Comparison of ENCODE assay signal across 8 cellular contexts in genomic region chr5:154714271-154714986, GRCh38. TPM values are rescaled to one million over a fixed set of nuclear protein-coding genes. Genes with fewer than 3 reads are reported as not detected.
DNase-seq lines count a peak whose midpoint lies in the region; ATAC-seq, FAIRE-seq and TF ChIP-seq lines count a peak whose summit lies in the region.

No MANE protein-coding gene starts in this region.

- CTCF ChIA-PET in activated CD8-positive, alpha-beta T cell treated with anti-CD3 and anti-CD28 coated beads for 36 hours (lab: Charles Lee) = interaction anchor here (1.0 to 1.7 kb wide), 6 partner anchors 15 to 193 kb away, joined by 3 to 5 read pairs (median 4); no protein-coding TSS in a partner anchor

- TF ChIP-seq CTCF in C4-2B (conservative IDR thresholded peaks at IDR 0.05) (no peak), lower lobe of right lung (IDR thresholded peaks at IDR 0.05) (no peak), D721Med (IDR thresholded peaks at IDR 0.05; ENCODE audit: insufficient read depth, missing control alignments) (no peak), psoas muscle (IDR thresholded peaks at IDR 0.05) (no peak), BE2C (IDR thresholded peaks at IDR 0.05; ENCODE audit: low read depth, low read length) (no peak)
- no peak for TF ChIP-seq CTCF in activated CD8-positive, alpha-beta T cell treated with anti-CD3 and anti-CD28 coated beads for 36 hours (IDR thresholded peaks at IDR 0.05)

- peak; percentile 84 for ATAC-seq in HG03432 (IDR thresholded peaks at IDR 0.05; ENCODE audit: unreplicated experiment)
- peak; percentile 80 for ATAC-seq in activated CD8-positive, alpha-beta T cell treated with anti-CD3 and anti-CD28 coated beads for 36 hours
- ATAC-seq in lower lobe of right lung = peak; percentile 89 to 90
- no peak for ATAC-seq in psoas muscle

- no peak overlapping the region for H3K4me3 Mint-ChIP-seq in activated CD8-positive, alpha-beta T cell treated with anti-CD3 and anti-CD28 coated beads for 36 hours

- DNase-seq in GM19239 (ENCODE audit: insufficient read length, low spot score) (peak; percentile 34), lower lobe of right lung (peak; percentile 53), D721Med (ENCODE audit: insufficient read length, low spot score) (no peak), psoas muscle (no peak), BE2C (no peak)
- peak; percentile 15 for DNase-seq in activated CD8-positive, alpha-beta T cell treated with anti-CD3 and anti-CD28 coated beads for 36 hours

- POLR2A ChIA-PET in activated CD8-positive, alpha-beta T cell treated with anti-CD3 and anti-CD28 coated beads for 36 hours (lab: Charles Lee) = interaction anchor here (0.7 to 1.2 kb wide), 3 partner anchors 22 to 149 kb away, joined by 3 read pairs; no protein-coding TSS in a partner anchor

- no peak overlapping the region for H3K27ac Mint-ChIP-seq in activated CD8-positive, alpha-beta T cell treated with anti-CD3 and anti-CD28 coated beads for 36 hours

- peaks cover 7% of the 10 kb centered on the region for H3K4me1 Mint-ChIP-seq in activated CD8-positive, alpha-beta T cell treated with anti-CD3 and anti-CD28 coated beads for 36 hours (ENCODE audit: low read depth)

- no peaks in the 10 kb centered on the region for H3K9me3 Mint-ChIP-seq in activated CD8-positive, alpha-beta T cell treated with anti-CD3 and anti-CD28 coated beads for 36 hours

- H3K9me3 ChIP-seq in lower lobe of right lung = no peaks in the 10 kb centered on the region
- H3K9me3 ChIP-seq in psoas muscle = no peaks in the 10 kb centered on the region
- H3K9me3 ChIP-seq in BE2C = no peaks in the 10 kb centered on the region

- H3K27me3 Mint-ChIP-seq in activated CD8-positive, alpha-beta T cell treated with anti-CD3 and anti-CD28 coated beads for 36 hours = no peaks in the 10 kb centered on the region

- intact Hi-C loops in activated CD8-positive, alpha-beta T cell treated with anti-CD3 and anti-CD28 coated beads for 36 hours (cut with micrococcal nuclease) = no loop called here
- intact Hi-C loops in lower lobe of right lung (cut with DNase I) = no loop called here
- intact Hi-C loops in psoas muscle (cut with DNase I) = no loop called here

- WGBS in psoas muscle, 3 donors = 78 to 85% (median 83%) methylated on average over 10 of the region's 10 CpGs

- H3K27me3 ChIP-seq in lower lobe of right lung (ENCODE audit: low read depth) = no peaks in the 10 kb centered on the region
- no peaks in the 10 kb centered on the region for H3K27me3 ChIP-seq in psoas muscle (ENCODE audit: insufficient read depth in 3 of 3, low read length in 2 of 3)
- H3K27me3 ChIP-seq in BE2C = no peaks in the 10 kb centered on the region

- H3K36me3 ChIP-seq in lower lobe of right lung (no peaks in the 10 kb centered on the region), psoas muscle (ENCODE audit: insufficient read depth in 1 of 2, low read depth in 1 of 2) (no peaks in the 10 kb centered on the region), BE2C (no peaks in the 10 kb centered on the region)

- H3K36me3 Mint-ChIP-seq in activated CD8-positive, alpha-beta T cell treated with anti-CD3 and anti-CD28 coated beads for 36 hours (ENCODE audit: low read depth) = no peaks in the 10 kb centered on the region

- peaks cover 16% of the 10 kb centered on the region for H3K4me1 ChIP-seq in lower lobe of right lung
- peaks cover 25% of the 10 kb centered on the region for H3K4me1 ChIP-seq in psoas muscle
- H3K4me1 ChIP-seq in BE2C = no peaks in the 10 kb centered on the region

- H3K4me3 ChIP-seq in lower lobe of right lung = peak overlapping the region; percentile 25
- H3K4me3 ChIP-seq in psoas muscle = no peak overlapping the region
- no peak overlapping the region for H3K4me3 ChIP-seq in BE2C (ENCODE audit: low read depth, low read length)

- FAIRE-seq in GM19239 (lab: Jason Lieb, UNC) = peak; percentile 23
- no peak for FAIRE-seq in D721Med (lab: Jason Lieb, UNC)

- peak overlapping the region; percentile 17; the same call in 1 of the 2 replicates for H3K27ac ChIP-seq in C4-2B
- H3K27ac ChIP-seq in lower lobe of right lung = peak overlapping the region; percentile 71
- H3K27ac ChIP-seq in psoas muscle = no peak overlapping the region

RNA-seq across cellular contexts. Expression of gene LARP1, which starts 40.7 kb away (rescaled TPM):
- total RNA-seq in activated CD8-positive, alpha-beta T cell treated with anti-CD3 and anti-CD28 coated beads for 36 hours = 100 to 1,000 TPM; 214 to 218 TPM
- total RNA-seq in lower lobe of right lung = 143 TPM
- total RNA-seq in psoas muscle = 100 to 1,000 TPM; 105 to 173 (median 162) TPM
- 100 to 1,000 TPM in 1 of 3 donors, 10 to 100 TPM in 2; 34.1 to 108 (median 48.4) TPM for polyA plus RNA-seq in psoas muscle
- polyA plus RNA-seq in BE2C (2012; ENCODE audit: insufficient read depth, insufficient read length, low read depth) = 265 TPM

Comparison
In these comparisons a context has a peak if more than half of its experiments do, and no peak if none do; other contexts are left out.
1. DNase-seq: peak in GM19239 (single experiment), activated CD8-positive, alpha-beta T cell treated with anti-CD3 and anti-CD28 coated beads for 36 hours (single experiment) and lower lobe of right lung (single experiment); none in D721Med (single experiment), psoas muscle (0 of 2) and BE2C (single experiment).
2. ATAC-seq: peak in HG03432 (single experiment), activated CD8-positive, alpha-beta T cell treated with anti-CD3 and anti-CD28 coated beads for 36 hours (single experiment) and lower lobe of right lung (2 of 2); none in psoas muscle (0 of 4).